Comparison of ENCODE assay signal across 19 cellular contexts in genomic region chr17:63578027-63578768, GRCh38. TPM values are rescaled to one million over a fixed set of nuclear protein-coding genes. Genes with fewer than 3 reads are reported as not detected.
"Had no signal": no experiment of that assay in that cellular context is flagged by ENCODE, and none has a peak within 500 bp of the region (broad histone marks: within the 10 kb centered on the region; RNA-seq: fewer than 3 reads in every experiment).

No MANE protein-coding gene starts in this region.

- H3K4me1 ChIP-seq: colonic mucosa, uterus had no signal

- H3K4me3 ChIP-seq: colonic mucosa, left ventricle myocardium inferior, thyroid gland, uterus had no signal

- H3K9me3 ChIP-seq: colonic mucosa, left ventricle myocardium inferior, thyroid gland, uterus had no signal

- DNase-seq: activated CD4-positive, alpha-beta T cell treated with anti-CD3 and anti-CD28 coated beads for 48 hours; activated gamma-delta T cell treated with Interleukin-2 at 50 U/mL for 16 hours; activated T-cell treated with anti-CD3 and anti-CD28 coated beads, Interleukin-2, amount 50 U/mL, for 48 hours; colonic mucosa; foreskin melanocyte; head of caudate nucleus; kidney; left ventricle myocardium inferior; mesendoderm; stimulated activated CD4-positive, alpha-beta T cell treated with anti-CD3 and anti-CD28 coated beads, Interleukin-15, amount 100 ng/mL, for 24 hours; stimulated activated CD4-positive, alpha-beta T cell treated with anti-CD3 and anti-CD28 coated beads, Interleukin-4, amount 100 ng/mL, for 4 hours; SW 1271; uterus; WERI-Rb-1 had no signal

- H3K9me3 Mint-ChIP-seq: neural crest cell had no signal

- H3K36me3 ChIP-seq: uterus had no signal

- H3K4me3 Mint-ChIP-seq: neural crest cell had no signal

- H3K27ac ChIP-seq: colonic mucosa, left ventricle myocardium inferior, thyroid gland, uterus, WERI-Rb-1 had no signal

- H3K27me3 ChIP-seq: colonic mucosa, thyroid gland, uterus had no signal

RNA-seq across cellular contexts. Expression of gene KCNH6, which starts 55.0 kb away (rescaled TPM):
- total RNA-seq: cardiac septum, left ventricle myocardium inferior, osteocyte, skeletal muscle tissue, uterus had no signal
